29 cellular contexts compared by ENCODE assay signal in the genomic region with DNA sequence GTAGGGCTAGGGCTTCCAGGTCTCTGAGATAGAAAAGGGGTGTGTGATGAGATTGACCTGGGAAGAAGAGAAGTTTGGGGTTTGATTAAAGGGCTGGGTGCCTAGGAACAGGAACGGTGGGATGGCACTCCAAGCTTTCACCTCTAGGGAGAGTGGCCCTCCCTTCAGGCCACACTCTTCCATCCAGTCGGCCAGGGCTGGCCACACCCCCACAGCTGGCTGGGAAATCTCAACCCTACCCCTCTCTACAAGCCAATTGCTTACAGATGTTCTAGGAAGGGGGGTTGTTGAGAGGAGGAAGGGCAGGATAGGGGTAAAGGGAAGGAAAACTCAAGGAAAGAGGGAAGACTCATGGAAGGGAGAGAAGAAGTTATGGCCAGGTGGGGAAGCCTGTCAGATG. TPM values are rescaled to one million over a fixed set of nuclear protein-coding genes. Genes with fewer than 3 reads are reported as not detected.
DNase-seq lines count a peak whose midpoint lies in the region; ATAC-seq and TF ChIP-seq lines count a peak whose summit lies in the region.
"Had no signal": no experiment of that assay in that cellular context is flagged by ENCODE, and none has a peak within 500 bp of the region (broad histone marks: within the 10 kb centered on the region; RNA-seq: fewer than 3 reads in every experiment).

No MANE protein-coding gene starts in this region.

- ATAC-seq in left ventricle myocardium superior, result peak; percentile 13
- ATAC-seq: activated naive CD8-positive, alpha-beta T cell treated with anti-CD3 and anti-CD28 coated beads, Interleukin-2, amount 50 U/mL, for 24 hours; esophagus mucosa; gastrocnemius medialis had no signal

- H3K4me3 ChIP-seq in right atrium auricular region (no peak overlapping the region), endodermal cell (ENCODE audit: low read length) (no peak overlapping the region), muscle layer of colon (ENCODE audit: low read depth in 1 of 2, low read length in 2 of 2) (no peak overlapping the region)
- H3K4me3 ChIP-seq: gastrocnemius medialis, ovary, SJCRH30 had no signal

- peak; percentile 62 for DNase-seq in left ventricle myocardium superior
- DNase-seq in right atrium auricular region (ENCODE audit: low spot score), result no peak
- DNase-seq in endodermal cell, result peak; percentile 66
- no peak for DNase-seq in type B pancreatic cell (ENCODE audit: extremely low spot score, unreplicated experiment)
- no peak for DNase-seq in activated naive CD4-positive, alpha-beta T cell treated with anti-CD3 and anti-CD28 coated beads, Interleukin-2, amount 10 ng/mL, durations not matched to agents 7 days and 5 days
- no peak for DNase-seq in activated naive CD4-positive, alpha-beta T cell (lab: John Stamatoyannopoulos, UW)
- DNase-seq in NCI-H526 (lab: John Stamatoyannopoulos, UW), result no peak
- DNase-seq: activated CD4-positive, alpha-beta T cell treated with anti-CD3 and anti-CD28 coated beads for 4 hours; activated gamma-delta T cell treated with Interleukin-2 at 50 U/mL for 16 hours; activated naive CD8-positive, alpha-beta T cell treated with anti-CD3 and anti-CD28 coated beads, Interleukin-2, amount 50 U/mL, for 24 hours; activated T-cell treated with anti-CD3 and anti-CD28 coated beads, Interleukin-2, amount 50 U/mL, for 24 hours; central memory CD4-positive, alpha-beta T cell; DMS79 treated with DMSO at 0.1 percent for 48 hours; gastrocnemius medialis; GDM1; Kasumi-1; NCI-H1417 treated with DMSO at 0.1 percent for 48 hours; NCI-H2081; NCI-H226; ovary; SJCRH30; small intestine; stimulated activated naive CD4-positive, alpha-beta T cell treated with Interleukin-2 at 50 U/mL for 16 hours; SW 1271; T-helper 9 cell had no signal

- no peak overlapping the region for H3K9ac ChIP-seq in endodermal cell (ENCODE audit: extremely low read depth, low read length, poor library complexity, severe bottlenecking)
- H3K9ac ChIP-seq in muscle layer of colon (ENCODE audit: low read length), result no peak overlapping the region

- no peak overlapping the region for H3K27ac Mint-ChIP-seq in endodermal cell
- H3K27ac Mint-ChIP-seq in type B pancreatic cell, result no peak overlapping the region
- H3K27ac Mint-ChIP-seq in activated naive CD4-positive, alpha-beta T cell treated with anti-CD3 and anti-CD28 coated beads, Interleukin-2, amount 10 ng/mL, durations not matched to agents 7 days and 5 days, result no peak overlapping the region
- H3K27ac Mint-ChIP-seq: activated naive CD8-positive, alpha-beta T cell treated with anti-CD3 and anti-CD28 coated beads, Interleukin-2, amount 50 U/mL, for 24 hours; activated T-cell treated with anti-CD3 and anti-CD28 coated beads, Interleukin-2, amount 50 U/mL, for 24 hours had no signal

- H3K36me3 ChIP-seq in right atrium auricular region, result no peaks in the 10 kb centered on the region
- H3K36me3 ChIP-seq in endodermal cell (ENCODE audit: control insufficient read depth, insufficient read depth, low read length), result no peaks in the 10 kb centered on the region
- no peaks in the 10 kb centered on the region for H3K36me3 ChIP-seq in muscle layer of colon (ENCODE audit: insufficient read depth, low read length)
- H3K36me3 ChIP-seq: gastrocnemius medialis, ovary, SJCRH30 had no signal

- TF ChIP-seq CTCF in right atrium auricular region (IDR thresholded peaks at IDR 0.05) (no peak), endodermal cell (conservative IDR thresholded peaks at IDR 0.05) (no peak), type B pancreatic cell (conservative IDR thresholded peaks at IDR 0.05) (no peak)

- intact Hi-C loops in left ventricle myocardium superior (cut with micrococcal nuclease), result no loop called here

- peaks cover 25% of the 10 kb centered on the region for H3K27me3 Mint-ChIP-seq in endodermal cell (ENCODE audit: insufficient read depth)
- peaks cover 57% of the 10 kb centered on the region for H3K27me3 Mint-ChIP-seq in type B pancreatic cell
- peaks cover 94% of the 10 kb centered on the region for H3K27me3 Mint-ChIP-seq in activated naive CD4-positive, alpha-beta T cell treated with anti-CD3 and anti-CD28 coated beads, Interleukin-2, amount 10 ng/mL, durations not matched to agents 7 days and 5 days
- H3K27me3 Mint-ChIP-seq: activated naive CD8-positive, alpha-beta T cell treated with anti-CD3 and anti-CD28 coated beads, Interleukin-2, amount 50 U/mL, for 24 hours; activated T-cell treated with anti-CD3 and anti-CD28 coated beads, Interleukin-2, amount 50 U/mL, for 24 hours had no signal

- no peak overlapping the region for H3K27ac ChIP-seq in right atrium auricular region
- H3K27ac ChIP-seq in endodermal cell (ENCODE audit: low read depth, low read length), result no peak overlapping the region
- H3K27ac ChIP-seq in muscle layer of colon (ENCODE audit: low read depth, low read length), result peak overlapping the region; percentile 48
- H3K27ac ChIP-seq: ovary, SJCRH30 had no signal

- H3K9me3 Mint-ChIP-seq in endodermal cell, result no peaks in the 10 kb centered on the region
- H3K9me3 Mint-ChIP-seq in type B pancreatic cell, result no peaks in the 10 kb centered on the region
- H3K9me3 Mint-ChIP-seq in activated naive CD4-positive, alpha-beta T cell treated with anti-CD3 and anti-CD28 coated beads, Interleukin-2, amount 10 ng/mL, durations not matched to agents 7 days and 5 days, result no peaks in the 10 kb centered on the region
- H3K9me3 Mint-ChIP-seq: activated naive CD8-positive, alpha-beta T cell treated with anti-CD3 and anti-CD28 coated beads, Interleukin-2, amount 50 U/mL, for 24 hours; activated T-cell treated with anti-CD3 and anti-CD28 coated beads, Interleukin-2, amount 50 U/mL, for 24 hours had no signal

- H3K27me3 ChIP-seq in right atrium auricular region (no peaks in the 10 kb centered on the region), endodermal cell (ENCODE audit: control insufficient read depth, insufficient read depth, low read length, poor library complexity, severe bottlenecking) (peaks cover 23% of the 10 kb centered on the region), muscle layer of colon (ENCODE audit: control insufficient read depth in 1 of 2, insufficient read depth in 2 of 2, low read length in 2 of 2) (no peaks in the 10 kb centered on the region)
- H3K27me3 ChIP-seq: gastrocnemius medialis, ovary, SJCRH30 had no signal

- 63% methylated on average over 2 of the region's 2 CpGs; no CpG with 5 or more reads in 1 of the 2 experiments for WGBS in endodermal cell (ENCODE audit: insufficient coverage in 1 of 2, insufficient read length in 1 of 2), 2 experiments

- H3K4me1 ChIP-seq in right atrium auricular region (peaks cover 0 to 96% of the 10 kb centered on the region in 2 donors), endodermal cell (ENCODE audit: control insufficient read depth, insufficient read depth, low read length) (peaks cover 16% of the 10 kb centered on the region), muscle layer of colon (ENCODE audit: insufficient read depth, low read length) (peaks cover 76% of the 10 kb centered on the region)

- CTCF ChIA-PET in activated naive CD4-positive, alpha-beta T cell treated with anti-CD3 and anti-CD28 coated beads, Interleukin-2, amount 10 ng/mL, durations not matched to agents 7 days and 5 days (lab: Charles Lee), result interaction anchor here (0.7 to 8.3 kb wide), 3 partner anchors 9 to 24 kb away, joined by 3 to 97 read pairs (median 3); no protein-coding TSS in a partner anchor

- H3K4me3 Mint-ChIP-seq in endodermal cell, result no peak overlapping the region
- peak overlapping the region; percentile 2 for H3K4me3 Mint-ChIP-seq in type B pancreatic cell
- no peak overlapping the region for H3K4me3 Mint-ChIP-seq in activated naive CD4-positive, alpha-beta T cell treated with anti-CD3 and anti-CD28 coated beads, Interleukin-2, amount 10 ng/mL, durations not matched to agents 7 days and 5 days
- H3K4me3 Mint-ChIP-seq: activated naive CD8-positive, alpha-beta T cell treated with anti-CD3 and anti-CD28 coated beads, Interleukin-2, amount 50 U/mL, for 24 hours; activated T-cell treated with anti-CD3 and anti-CD28 coated beads, Interleukin-2, amount 50 U/mL, for 24 hours had no signal

- H3K36me3 Mint-ChIP-seq in endodermal cell (ENCODE audit: low read depth) (no peaks in the 10 kb centered on the region), type B pancreatic cell (no peaks in the 10 kb centered on the region)
- H3K36me3 Mint-ChIP-seq in activated naive CD4-positive, alpha-beta T cell treated with anti-CD3 and anti-CD28 coated beads, Interleukin-2, amount 10 ng/mL, durations not matched to agents 7 days and 5 days, result no peaks in the 10 kb centered on the region

- no peaks in the 10 kb centered on the region for H3K9me3 ChIP-seq in right atrium auricular region
- no peaks in the 10 kb centered on the region for H3K9me3 ChIP-seq in endodermal cell (ENCODE audit: control insufficient read depth, low read length)
- H3K9me3 ChIP-seq in muscle layer of colon (ENCODE audit: low read length), result no peaks in the 10 kb centered on the region
- H3K9me3 ChIP-seq: gastrocnemius medialis, ovary, SJCRH30 had no signal

- peaks cover 74% of the 10 kb centered on the region for H3K4me1 Mint-ChIP-seq in endodermal cell
- H3K4me1 Mint-ChIP-seq in type B pancreatic cell (ENCODE audit: unreplicated experiment), result peaks cover 29% of the 10 kb centered on the region
- H3K4me1 Mint-ChIP-seq in activated naive CD4-positive, alpha-beta T cell treated with anti-CD3 and anti-CD28 coated beads, Interleukin-2, amount 10 ng/mL, durations not matched to agents 7 days and 5 days, result peaks cover 30% of the 10 kb centered on the region

RNA-seq across cellular contexts. Expression of a gene that starts 6.6 kb away (rescaled TPM):
- 44.1 TPM for total RNA-seq in left ventricle myocardium superior
- 100 to 1,000 TPM in 1 of 2 donors, 10 to 100 TPM in 1; 80.5 to 144 TPM for total RNA-seq in right atrium auricular region
- 100 to 1,000 TPM; 189 to 243 TPM for total RNA-seq in endodermal cell
- 71.1 TPM for polyA plus RNA-seq in endodermal cell (2013, experiment 1 of 2)
- polyA plus RNA-seq in endodermal cell (2013, experiment 2 of 2), result 77.0 TPM
- total RNA-seq in type B pancreatic cell (ENCODE audit: low replicate concordance), result 2.5 and 25.9 TPM in 2 replicates
- polyA plus RNA-seq: neural cell had no signal

RNA-seq across cellular contexts. Expression of a gene that starts 41.2 kb away (rescaled TPM):
- total RNA-seq in left ventricle myocardium superior (7.7 TPM), right atrium auricular region (10 to 100 TPM in 1 of 2 donors, 1 to 10 TPM in 1; 6.7 to 12.7 TPM), endodermal cell (10 to 100 TPM; 10.5 to 16.3 TPM), type B pancreatic cell (ENCODE audit: low replicate concordance) (29.5 and 47.3 TPM in 2 replicates)
- 39.3 TPM for polyA plus RNA-seq in endodermal cell (2013, experiment 1 of 2)
- 35.5 TPM for polyA plus RNA-seq in endodermal cell (2013, experiment 2 of 2)

RNA-seq across cellular contexts. Expression of a gene that starts 47.7 kb away (rescaled TPM):
- total RNA-seq in left ventricle myocardium superior (not detected), right atrium auricular region (not detected), endodermal cell (not detected), type B pancreatic cell (ENCODE audit: low replicate concordance) (not detected in 2 replicates)
- not detected for polyA plus RNA-seq in endodermal cell (2013, experiment 1 of 2)
- not detected for polyA plus RNA-seq in endodermal cell (2013, experiment 2 of 2)
- total RNA-seq: esophagus mucosa, gastrocnemius medialis, lung microvascular endothelial cell, SJCRH30 had no signal
- polyA plus RNA-seq: neural cell had no signal

Comparison
In these comparisons a context has a peak if more than half of its experiments do, and no peak if none do; other contexts are left out.
1. DNase-seq: peak in left ventricle myocardium superior (single experiment) and endodermal cell (single experiment); none in right atrium auricular region (single experiment), type B pancreatic cell (single experiment), activated naive CD4-positive, alpha-beta T cell treated with anti-CD3 and anti-CD28 coated beads, Interleukin-2, amount 10 ng/mL, durations not matched to agents 7 days and 5 days (single experiment), activated naive CD4-positive, alpha-beta T cell (0 of 4) and NCI-H526 (0 of 2).